Comparison of ENCODE assay signal across 32 cellular contexts in genomic region chr4:22713841-22714240, GRCh38. TPM values are rescaled to one million over a fixed set of nuclear protein-coding genes. Genes with fewer than 3 reads are reported as not detected.
"Had no signal": no experiment of that assay in that cellular context is flagged by ENCODE, and none has a peak within 500 bp of the region (broad histone marks: within the 10 kb centered on the region; RNA-seq: fewer than 3 reads in every experiment).

No MANE protein-coding gene starts in this region.

- H3K27me3 ChIP-seq: colonic mucosa, esophagus squamous epithelium, gastrocnemius medialis, heart right ventricle, left lung had no signal

- ATAC-seq: effector memory CD8-positive, alpha-beta T cell; esophagus mucosa; gastrocnemius medialis; heart right ventricle; left colon; left lung; left ventricle myocardium superior; mucosa of descending colon had no signal

- H3K9me3 ChIP-seq: colonic mucosa, esophagus squamous epithelium, gastrocnemius medialis, left lung, lower lobe of right lung had no signal

- H3K4me3 ChIP-seq: colonic mucosa, esophagus squamous epithelium, gastrocnemius medialis, heart right ventricle, left lung, lower lobe of right lung, mucosa of descending colon had no signal

- FAIRE-seq: endometrium, islet of Langerhans, keratinocyte had no signal

- H3K36me3 ChIP-seq: colonic mucosa, esophagus squamous epithelium, gastrocnemius medialis, heart right ventricle, left lung, lower lobe of right lung had no signal

- H3K4me1 ChIP-seq: colonic mucosa, esophagus squamous epithelium, gastrocnemius medialis, heart right ventricle, left lung, lower lobe of right lung had no signal

- H3K27ac ChIP-seq: colonic mucosa, epithelial cell of prostate, esophagus squamous epithelium, gastrocnemius medialis, heart right ventricle, left lung, lower lobe of right lung had no signal

- DNase-seq: colonic mucosa; cortex of kidney; effector CD8-positive, alpha-beta T cell; effector memory CD8-positive, alpha-beta T cell; endodermal cell; erythroblast; esophagus squamous epithelium; foreskin fibroblast; foreskin melanocyte; gastrocnemius medialis; glutamatergic neuron; head of caudate nucleus; heart right ventricle; hippocampal formation; kidney glomerular epithelial cell; left colon; left lung; left ventricle myocardium superior; lower lobe of right lung; mesenchymal stem cell; mucosa of descending colon had no signal

RNA-seq across cellular contexts. Expression of gene GBA3, which starts 21.1 kb away (rescaled TPM):
- total RNA-seq: chondrocyte, dermis microvascular lymphatic vessel endothelial cell, endodermal cell, esophagus squamous epithelium, glomerular endothelial cell, heart right ventricle, left lung, left ventricle myocardium superior, lung microvascular endothelial cell, mesothelial cell of epicardium, myocyte had no signal
- polyA plus RNA-seq: heart right ventricle, keratinocyte had no signal
